ENCODE assay signal across 1 cellular context in the genomic region with DNA sequence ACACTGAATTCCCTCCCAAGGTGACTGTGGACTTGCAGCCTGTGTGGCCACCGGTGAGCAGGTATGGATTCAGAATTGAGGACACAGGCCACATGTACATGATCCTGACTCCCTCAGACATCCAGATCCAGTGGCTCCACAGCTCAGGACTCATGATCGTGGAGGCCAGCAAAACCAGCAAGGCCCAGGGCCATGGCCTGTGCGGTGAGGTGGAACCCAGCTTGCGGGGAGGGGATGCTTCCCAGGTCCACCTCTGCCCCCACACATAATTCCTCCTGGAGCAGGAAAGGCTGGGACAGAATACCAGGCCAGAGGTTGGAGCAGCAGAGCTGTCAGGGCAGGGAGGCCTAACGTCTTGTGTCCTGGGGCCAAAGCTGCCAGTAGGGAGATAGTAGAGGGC.
TF ChIP-seq lines count a peak whose summit lies in the region.

No MANE protein-coding gene starts in this region.

TF ChIP-seq in HepG2, 621 proteins besides CTCF, POLR2A, EP300 and RAD21 (continued from another document):
- TF ChIP-seq, protein P1, sequence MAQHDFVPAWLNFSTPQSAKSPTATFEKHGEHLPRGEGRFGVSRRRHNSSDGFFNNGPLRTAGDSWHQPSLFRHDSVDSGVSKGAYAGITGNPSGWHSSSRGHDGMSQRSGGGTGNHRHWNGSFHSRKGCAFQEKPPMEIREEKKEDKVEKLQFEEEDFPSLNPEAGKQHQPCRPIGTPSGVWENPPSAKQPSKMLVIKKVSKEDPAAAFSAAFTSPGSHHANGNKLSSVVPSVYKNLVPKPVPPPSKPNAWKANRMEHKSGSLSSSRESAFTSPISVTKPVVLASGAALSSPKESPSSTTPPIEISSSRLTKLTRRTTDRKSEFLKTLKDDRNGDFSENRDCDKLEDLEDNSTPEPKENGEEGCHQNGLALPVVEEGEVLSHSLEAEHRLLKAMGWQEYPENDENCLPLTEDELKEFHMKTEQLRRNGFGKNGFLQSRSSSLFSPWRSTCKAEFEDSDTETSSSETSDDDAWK (CRISPR knock-in tag; IDR thresholded peaks at IDR 0.05): no peak
- TF ChIP-seq, protein P2, sequence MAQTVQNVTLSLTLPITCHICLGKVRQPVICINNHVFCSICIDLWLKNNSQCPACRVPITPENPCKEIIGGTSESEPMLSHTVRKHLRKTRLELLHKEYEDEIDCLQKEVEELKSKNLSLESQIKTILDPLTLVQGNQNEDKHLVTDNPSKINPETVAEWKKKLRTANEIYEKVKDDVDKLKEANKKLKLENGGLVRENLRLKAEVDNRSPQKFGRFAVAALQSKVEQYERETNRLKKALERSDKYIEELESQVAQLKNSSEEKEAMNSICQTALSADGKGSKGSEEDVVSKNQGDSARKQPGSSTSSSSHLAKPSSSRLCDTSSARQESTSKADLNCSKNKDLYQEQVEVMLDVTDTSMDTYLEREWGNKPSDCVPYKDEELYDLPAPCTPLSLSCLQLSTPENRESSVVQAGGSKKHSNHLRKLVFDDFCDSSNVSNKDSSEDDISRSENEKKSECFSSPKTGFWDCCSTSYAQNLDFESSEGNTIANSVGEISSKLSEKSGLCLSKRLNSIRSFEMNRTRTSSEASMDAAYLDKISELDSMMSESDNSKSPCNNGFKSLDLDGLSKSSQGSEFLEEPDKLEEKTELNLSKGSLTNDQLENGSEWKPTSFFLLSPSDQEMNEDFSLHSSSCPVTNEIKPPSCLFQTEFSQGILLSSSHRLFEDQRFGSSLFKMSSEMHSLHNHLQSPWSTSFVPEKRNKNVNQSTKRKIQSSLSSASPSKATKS (CRISPR knock-in tag; IDR thresholded peaks at IDR 0.05): no peak
- TF ChIP-seq ZNF382 (CRISPR knock-in tag; IDR thresholded peaks at IDR 0.05; ENCODE audit: borderline replicate concordance) (no peak), ZNF274 (CRISPR knock-in tag; IDR thresholded peaks at IDR 0.05) (no peak), ZFP36 (IDR thresholded peaks at IDR 0.05; ENCODE audit: borderline replicate concordance, low read depth, low read length, partially characterized antibody) (no peak), KLF16 (CRISPR knock-in tag; IDR thresholded peaks at IDR 0.05) (no peak), ZNF629 (CRISPR knock-in tag; conservative IDR thresholded peaks at IDR 0.05) (no peak), NR1H2 (CRISPR knock-in tag; IDR thresholded peaks at IDR 0.05; ENCODE audit: borderline replicate concordance, low read depth) (no peak), ZC3H13 (CRISPR knock-in tag; IDR thresholded peaks at IDR 0.05) (no peak), FOXA1 (IDR thresholded peaks at IDR 0.05) (no peak), FOXA1 (CRISPR knock-in tag; IDR thresholded peaks at IDR 0.05) (no peak), HMGA1 (CRISPR knock-in tag; conservative IDR thresholded peaks at IDR 0.05) (no peak)
- TF ChIP-seq, protein P3, sequence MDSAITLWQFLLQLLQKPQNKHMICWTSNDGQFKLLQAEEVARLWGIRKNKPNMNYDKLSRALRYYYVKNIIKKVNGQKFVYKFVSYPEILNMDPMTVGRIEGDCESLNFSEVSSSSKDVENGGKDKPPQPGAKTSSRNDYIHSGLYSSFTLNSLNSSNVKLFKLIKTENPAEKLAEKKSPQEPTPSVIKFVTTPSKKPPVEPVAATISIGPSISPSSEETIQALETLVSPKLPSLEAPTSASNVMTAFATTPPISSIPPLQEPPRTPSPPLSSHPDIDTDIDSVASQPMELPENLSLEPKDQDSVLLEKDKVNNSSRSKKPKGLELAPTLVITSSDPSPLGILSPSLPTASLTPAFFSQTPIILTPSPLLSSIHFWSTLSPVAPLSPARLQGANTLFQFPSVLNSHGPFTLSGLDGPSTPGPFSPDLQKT (CRISPR knock-in tag; IDR thresholded peaks at IDR 0.05; ENCODE audit: borderline replicate concordance): no peak
- TF ChIP-seq, protein P4, sequence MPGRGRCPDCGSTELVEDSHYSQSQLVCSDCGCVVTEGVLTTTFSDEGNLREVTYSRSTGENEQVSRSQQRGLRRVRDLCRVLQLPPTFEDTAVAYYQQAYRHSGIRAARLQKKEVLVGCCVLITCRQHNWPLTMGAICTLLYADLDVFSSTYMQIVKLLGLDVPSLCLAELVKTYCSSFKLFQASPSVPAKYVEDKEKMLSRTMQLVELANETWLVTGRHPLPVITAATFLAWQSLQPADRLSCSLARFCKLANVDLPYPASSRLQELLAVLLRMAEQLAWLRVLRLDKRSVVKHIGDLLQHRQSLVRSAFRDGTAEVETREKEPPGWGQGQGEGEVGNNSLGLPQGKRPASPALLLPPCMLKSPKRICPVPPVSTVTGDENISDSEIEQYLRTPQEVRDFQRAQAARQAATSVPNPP (CRISPR knock-in tag; IDR thresholded peaks at IDR 0.05): no peak
